In genomic region chr6:140857734-140858380, GRCh38 we compare ENCODE assay signal across 9 cellular contexts.
A peak's percentile ranks its signal among the peaks of the same experiment; 100 is the strongest.
DNase-seq lines count a peak whose midpoint lies in the region; TF ChIP-seq lines count a peak whose summit lies in the region.
"Had no signal": no experiment of that assay in that cellular context is flagged by ENCODE, and none has a peak within 500 bp of the region (broad histone marks: within the 10 kb centered on the region; RNA-seq: fewer than 3 reads in every experiment).

No MANE protein-coding gene starts in this region.

- peaks cover 50% of the 10 kb centered on the region for H3K4me1 Mint-ChIP-seq in osteocyte (ENCODE audit: unreplicated experiment)

- H3K27me3 ChIP-seq in WERI-Rb-1 (ENCODE audit: insufficient read depth, low read depth, severe bottlenecking) = no peaks in the 10 kb centered on the region
- H3K27me3 ChIP-seq: cardiac muscle cell had no signal

- TF ChIP-seq CTCF in epithelial cell of proximal tubule (conservative IDR thresholded peaks at IDR 0.05; ENCODE audit: low read depth, low read length) (no peak), osteocyte (IDR thresholded peaks at IDR 0.05) (no peak), WERI-Rb-1 (IDR thresholded peaks at IDR 0.05; ENCODE audit: low read depth, low read length) (no peak)

- no peak overlapping the region for H3K4me3 Mint-ChIP-seq in osteocyte (ENCODE audit: unreplicated experiment)

- H3K4me3 ChIP-seq in epithelial cell of proximal tubule (ENCODE audit: low read depth, low read length) (no peak overlapping the region), WERI-Rb-1 (ENCODE audit: low read depth, low read length) (no peak overlapping the region)
- H3K4me3 ChIP-seq: cardiac muscle cell had no signal

- no peaks in the 10 kb centered on the region for H3K27me3 Mint-ChIP-seq in osteocyte (ENCODE audit: unreplicated experiment)

- peaks cover 9% of the 10 kb centered on the region for H3K9me3 Mint-ChIP-seq in osteocyte (ENCODE audit: unreplicated experiment)

- no peaks in the 10 kb centered on the region for H3K9me3 ChIP-seq in WERI-Rb-1 (ENCODE audit: severe bottlenecking)

- peak overlapping the region; percentile 76 for H3K27ac Mint-ChIP-seq in osteocyte (ENCODE audit: unreplicated experiment)

- peak; percentile 65 for DNase-seq in DMS53 treated with DMSO at 0.1 percent for 48 hours (lab: John Stamatoyannopoulos, UW; ENCODE audit: unreplicated experiment)
- DNase-seq in NCI-H446 (lab: John Stamatoyannopoulos, UW) = peak; percentile 54 to 65
- DNase-seq in epithelial cell of proximal tubule (ENCODE audit: low read depth) = peak; percentile 52
- no peak for DNase-seq in osteocyte (ENCODE audit: extremely low spot score, unreplicated experiment)
- DNase-seq in germinal center (ENCODE audit: low spot score) = no peak
- DNase-seq in stimulated activated naive CD4-positive, alpha-beta T cell treated with Interleukin-2 at 50 U/mL for 16 hours (lab: John Stamatoyannopoulos, UW) = no peak
- DNase-seq in WERI-Rb-1 = no peak
- no peak for DNase-seq in NCI-H2227 (lab: John Stamatoyannopoulos, UW; ENCODE audit: unreplicated experiment)

- H3K36me3 ChIP-seq in WERI-Rb-1 = no peaks in the 10 kb centered on the region
- H3K36me3 ChIP-seq: cardiac muscle cell had no signal

- H3K27ac ChIP-seq in WERI-Rb-1 = no peak overlapping the region
- H3K27ac ChIP-seq: cardiac muscle cell had no signal

- H3K36me3 Mint-ChIP-seq in osteocyte (ENCODE audit: unreplicated experiment) = peaks cover 12% of the 10 kb centered on the region

Comparison
In these comparisons a context has a peak if more than half of its experiments do, and no peak if none do; other contexts are left out.
1. DNase-seq: peak in DMS53 treated with DMSO at 0.1 percent for 48 hours (single experiment), NCI-H446 (2 of 2) and epithelial cell of proximal tubule (single experiment); none in osteocyte (single experiment), germinal center (single experiment), stimulated activated naive CD4-positive, alpha-beta T cell treated with Interleukin-2 at 50 U/mL for 16 hours (single experiment), WERI-Rb-1 (single experiment) and NCI-H2227 (single experiment).